In genomic region chr18:58535340-58536186, GRCh38 we compare ENCODE assay signal across 8 cellular contexts.
A peak's percentile ranks its signal among the peaks of the same experiment; 100 is the strongest.
DNase-seq lines count a peak whose midpoint lies in the region; ATAC-seq, FAIRE-seq and TF ChIP-seq lines count a peak whose summit lies in the region.

No MANE protein-coding gene starts in this region.

- peak overlapping the region; percentile 52; the same call in 1 of the 2 replicates for H3K4me2 ChIP-seq in OCI-LY7 (ENCODE audit: low read length)

- H3K27ac Mint-ChIP-seq in activated T-cell treated with anti-CD3 and anti-CD28 coated beads, Interleukin-2, amount 50 U/mL, for 24 hours: peak overlapping the region; percentile 45
- peak overlapping the region in 1 of 2 donors; percentile 60 for H3K27ac Mint-ChIP-seq in natural killer cell

- H3K4me3 ChIP-seq in OCI-LY7 (ENCODE audit: low read depth, low read length, poor library complexity, severe bottlenecking): no peak overlapping the region
- H3K4me3 ChIP-seq in small intestine (ENCODE audit: low read depth in 1 of 2, low read length in 2 of 2): no peak overlapping the region

- peaks cover 14% of the 10 kb centered on the region for H3K27me3 Mint-ChIP-seq in activated T-cell treated with anti-CD3 and anti-CD28 coated beads, Interleukin-2, amount 50 U/mL, for 24 hours
- H3K27me3 Mint-ChIP-seq in natural killer cell (ENCODE audit: low read depth in 2 of 2): peaks cover 28 to 37% of the 10 kb centered on the region in 2 donors

- no peaks in the 10 kb centered on the region for H3K9me3 ChIP-seq in OCI-LY7 (ENCODE audit: low read length)
- no peaks in the 10 kb centered on the region for H3K9me3 ChIP-seq in small intestine (ENCODE audit: control insufficient read depth, low read depth)

- FAIRE-seq in small intestine (lab: Jason Lieb, UNC): no peak

- intact Hi-C loops in OCI-LY7 (cut with micrococcal nuclease; ENCODE audit: unreplicated experiment) (no loop called here), natural killer cell (cut with micrococcal nuclease) (no loop called here)

- no peak for DNase-seq in activated T-cell treated with anti-CD3 and anti-CD28 coated beads, Interleukin-2, amount 50 U/mL, for 24 hours
- DNase-seq in activated T-cell treated with anti-CD3 and anti-CD28 coated beads for 4 hours (no peak), OCI-LY7 (ENCODE audit: low spot score) (no peak), natural killer cell (no peak), small intestine (no peak), OCI-M2 (lab: John Stamatoyannopoulos, UW; ENCODE audit: unreplicated experiment) (no peak), NCI-H774 (lab: John Stamatoyannopoulos, UW) (no peak)

- no peaks in the 10 kb centered on the region for H4K20me1 ChIP-seq in OCI-LY7 (ENCODE audit: insufficient read depth, low read length)

- no peaks in the 10 kb centered on the region for H3K36me3 Mint-ChIP-seq in activated T-cell treated with anti-CD3 and anti-CD28 coated beads, Interleukin-2, amount 50 U/mL, for 24 hours (ENCODE audit: low read depth)
- no peaks in the 10 kb centered on the region for H3K36me3 Mint-ChIP-seq in natural killer cell

- TF ChIP-seq CTCF in OCI-LY7 (conservative IDR thresholded peaks at IDR 0.05; ENCODE audit: low read length) (no peak), natural killer cell (IDR thresholded peaks at IDR 0.05) (no peak)

- POLR2A ChIA-PET in OCI-LY7 (lab: Charles Lee): interaction anchor here (0.6 kb wide), 1 partner anchor 14 kb away, joined by 3 read pairs; no protein-coding TSS in a partner anchor

- no peak overlapping the region for H3K4me3 Mint-ChIP-seq in activated T-cell treated with anti-CD3 and anti-CD28 coated beads, Interleukin-2, amount 50 U/mL, for 24 hours
- no peak overlapping the region for H3K4me3 Mint-ChIP-seq in natural killer cell

- ATAC-seq in HG02840 (IDR thresholded peaks at IDR 0.05; ENCODE audit: low FRiP score, unreplicated experiment) (peak; percentile 61), natural killer cell (peak in 2 of 3 donors; percentile 32 to 57)

- no peaks in the 10 kb centered on the region for H3K9me2 ChIP-seq in OCI-LY7 (ENCODE audit: insufficient read depth, low read length)

- H2AFZ ChIP-seq in OCI-LY7 (ENCODE audit: low read length): no peak overlapping the region

- peaks cover 52% of the 10 kb centered on the region for H3K4me1 Mint-ChIP-seq in activated T-cell treated with anti-CD3 and anti-CD28 coated beads, Interleukin-2, amount 50 U/mL, for 24 hours (ENCODE audit: low read depth)
- H3K4me1 Mint-ChIP-seq in natural killer cell: peaks cover 0 to 15% of the 10 kb centered on the region in 2 donors

- CTCF ChIA-PET in OCI-LY7 (lab: Charles Lee; ENCODE audit: unreplicated experiment): no interaction called here

- H3K27me3 ChIP-seq in small intestine (ENCODE audit: control insufficient read depth in 2 of 2, insufficient read depth in 2 of 2, low read length in 2 of 2): no peaks in the 10 kb centered on the region

- 67 to 78% (median 76%) methylated on average over 14 of the region's 14 CpGs for WGBS in small intestine, 3 donors

- H3K36me3 ChIP-seq in OCI-LY7 (ENCODE audit: insufficient read depth, low read length) (no peaks in the 10 kb centered on the region), small intestine (ENCODE audit: control insufficient read depth in 2 of 2, insufficient read depth in 2 of 2, low read length in 2 of 2) (no peaks in the 10 kb centered on the region)

- H3K9me3 Mint-ChIP-seq in activated T-cell treated with anti-CD3 and anti-CD28 coated beads, Interleukin-2, amount 50 U/mL, for 24 hours: no peaks in the 10 kb centered on the region
- no peaks in the 10 kb centered on the region for H3K9me3 Mint-ChIP-seq in natural killer cell

- H3K4me1 ChIP-seq in OCI-LY7 (ENCODE audit: insufficient read depth, low read length, poor library complexity, severe bottlenecking): peaks cover 26% of the 10 kb centered on the region
- H3K4me1 ChIP-seq in small intestine (ENCODE audit: control insufficient read depth in 2 of 2, insufficient read depth in 1 of 2, low read depth in 1 of 2, low read length in 1 of 2): peaks cover 2 to 10% of the 10 kb centered on the region in 2 donors

- no TSS peak for BruUV-seq in OCI-LY7 (replicated peaks; lab: Mats Ljungman, UMichigan)

- no peak overlapping the region for H3K27ac ChIP-seq in OCI-LY7 (ENCODE audit: low read depth, low read length, poor library complexity, severe bottlenecking)
- no peak overlapping the region for H3K27ac ChIP-seq in small intestine (ENCODE audit: low read depth in 1 of 2, low read length in 1 of 2)

- no peaks in the 10 kb centered on the region for H3K79me2 ChIP-seq in OCI-LY7 (ENCODE audit: insufficient read depth, low read depth, low read length)
